In genomic region chr11:107565955-107566501, GRCh38 we compare ENCODE assay signal across 8 cellular contexts. TPM values are rescaled to one million over a fixed set of nuclear protein-coding genes. Genes with fewer than 3 reads are reported as not detected.
DNase-seq lines count a peak whose midpoint lies in the region; ATAC-seq and TF ChIP-seq lines count a peak whose summit lies in the region.
"Not testable (repeated sequence)": the region's sequence is repeated elsewhere in the genome, so short reads cannot be mapped to it uniquely, and the experiment has no call there.

No MANE protein-coding gene starts in this region.

- not testable (repeated sequence) for H3K4me1 ChIP-seq in ES-I3 (ENCODE audit: insufficient read depth, low read length); ectodermal cell (ENCODE audit: control insufficient read depth, insufficient read depth, low read length)
- H3K4me1 ChIP-seq in OCI-LY7 (ENCODE audit: insufficient read depth, low read length, poor library complexity, severe bottlenecking) = peaks cover 49% of the 10 kb centered on the region
- H3K4me1 ChIP-seq in neuronal stem cell (ENCODE audit: control insufficient read depth in 2 of 2, insufficient read depth in 1 of 2, low read depth in 1 of 2, low read length in 2 of 2) = peaks cover 2 to 11% of the 10 kb centered on the region in 2 donors
- H3K4me1 ChIP-seq in tibial artery = peaks cover 0 to 27% (median 9%) of the 10 kb centered on the region in 4 donors

- not testable (repeated sequence) for H4K8ac ChIP-seq in neuronal stem cell (ENCODE audit: low read depth, low read length)

- not testable (repeated sequence) for H3K9me3 Mint-ChIP-seq in activated T-helper 1 cell treated with anti-CD3 and anti-CD28 coated beads, Interleukin-12 subunit alpha, Interleukin-12 subunit beta, Interleukin-2, Interleukin-4 antibody, amounts not matched to agents 30 ng/mL and 10 ng/mL and 1 ng/mL, durations not matched to agents 14 hours and 24 hours and 36 hours; immature natural killer cell

- CTCF ChIA-PET in OCI-LY7 (lab: Charles Lee; ENCODE audit: unreplicated experiment) = interaction anchor here (2.1 kb wide), 1 partner anchor 443 kb away, joined by 7 read pairs; the partner anchor contains the start of gene CUL5

- H3K9me3 ChIP-seq in ES-I3 (ENCODE audit: control insufficient read depth, insufficient read depth, low read length); OCI-LY7 (ENCODE audit: low read length); ectodermal cell (ENCODE audit: control insufficient read depth, low read length); neuronal stem cell (replicated peaks in 1 of 2; ENCODE audit: control insufficient read depth in 2 of 2, insufficient read depth in 1 of 2, low read depth in 1 of 2, low read length in 2 of 2); tibial artery: not testable (repeated sequence)

- H3K27ac ChIP-seq in OCI-LY7 (ENCODE audit: low read depth, low read length, poor library complexity, severe bottlenecking) (peak overlapping the region; percentile 86), tibial artery (peak overlapping the region; percentile 73 to 78)
- not testable (repeated sequence) for H3K27ac ChIP-seq in ectodermal cell (ENCODE audit: insufficient read depth, low read depth, low read length, poor library complexity, severe bottlenecking); neuronal stem cell (replicated peaks; ENCODE audit: low read length)

- H3K18ac ChIP-seq in neuronal stem cell (ENCODE audit: low read length) = not testable (repeated sequence)

- not testable (repeated sequence) for H3K9me2 ChIP-seq in OCI-LY7 (ENCODE audit: insufficient read depth, low read length)

- peak overlapping the region; percentile 97 for H2AFZ ChIP-seq in OCI-LY7 (ENCODE audit: low read length)
- H2AFZ ChIP-seq in neuronal stem cell (ENCODE audit: low read length) = peak overlapping the region; percentile 89

- not testable (repeated sequence) for H3K36me3 ChIP-seq in ES-I3 (ENCODE audit: insufficient read depth, low read length); OCI-LY7 (ENCODE audit: insufficient read depth, low read length); ectodermal cell (ENCODE audit: control insufficient read depth, insufficient read depth, low read length); neuronal stem cell (replicated peaks in 1 of 2; ENCODE audit: control insufficient read depth in 2 of 2, insufficient read depth in 2 of 2, low read length in 2 of 2); tibial artery

- H3K4me3 Mint-ChIP-seq in activated T-helper 1 cell treated with anti-CD3 and anti-CD28 coated beads, Interleukin-12 subunit alpha, Interleukin-12 subunit beta, Interleukin-2, Interleukin-4 antibody, amounts not matched to agents 30 ng/mL and 10 ng/mL and 1 ng/mL, durations not matched to agents 14 hours and 24 hours and 36 hours = peak overlapping the region; percentile 99
- peak overlapping the region; percentile 91 to 98 (median 95) for H3K4me3 Mint-ChIP-seq in immature natural killer cell

- not testable (repeated sequence) for H3K27me3 Mint-ChIP-seq in activated T-helper 1 cell treated with anti-CD3 and anti-CD28 coated beads, Interleukin-12 subunit alpha, Interleukin-12 subunit beta, Interleukin-2, Interleukin-4 antibody, amounts not matched to agents 30 ng/mL and 10 ng/mL and 1 ng/mL, durations not matched to agents 14 hours and 24 hours and 36 hours (ENCODE audit: insufficient read depth); immature natural killer cell (ENCODE audit: low read depth in 3 of 3)

- intact Hi-C loops in OCI-LY7 (cut with micrococcal nuclease; ENCODE audit: unreplicated experiment) (loop anchor here (1.0 to 10.0 kb wide), 4 partner anchors 109 to 659 kb away; partner anchors contain the start of genes ATM, CWF19L2, NPAT and RAB39A), tibial artery (cut with DNase I; ENCODE audit: low total_unique reads) (loop anchor here (10.0 kb wide), 1 partner anchor 439 kb away; the partner anchor contains the start of gene CUL5)
- intact Hi-C loops in activated T-helper 1 cell treated with anti-CD3 and anti-CD28 coated beads, Interleukin-12 subunit alpha, Interleukin-12 subunit beta, Interleukin-2, Interleukin-4 antibody, amounts not matched to agents 30 ng/mL and 10 ng/mL and 1 ng/mL, durations not matched to agents 14 hours and 24 hours and 36 hours (cut with micrococcal nuclease) = loop anchor here (1.0 to 10.0 kb wide), 13 partner anchors 10 to 1481 kb away; partner anchors contain the start of genes ACAT1, ATM, C11orf65 and CUL5

- H4K20me1 ChIP-seq in OCI-LY7 (ENCODE audit: insufficient read depth, low read length) = not testable (repeated sequence)

- H2BK15ac ChIP-seq in neuronal stem cell (ENCODE audit: low read length) = not testable (repeated sequence)

- H3K36me3 Mint-ChIP-seq in activated T-helper 1 cell treated with anti-CD3 and anti-CD28 coated beads, Interleukin-12 subunit alpha, Interleukin-12 subunit beta, Interleukin-2, Interleukin-4 antibody, amounts not matched to agents 30 ng/mL and 10 ng/mL and 1 ng/mL, durations not matched to agents 14 hours and 24 hours and 36 hours (ENCODE audit: low read depth); immature natural killer cell: not testable (repeated sequence)

- not testable (repeated sequence) for H2BK12ac ChIP-seq in neuronal stem cell (ENCODE audit: low read length)

- H3K4ac ChIP-seq in neuronal stem cell (ENCODE audit: low read length) = not testable (repeated sequence)

- H3K9ac ChIP-seq in ES-I3 (ENCODE audit: low read depth, low read length) = peak overlapping the region; percentile 78
- not testable (repeated sequence) for H3K9ac ChIP-seq in neuronal stem cell (ENCODE audit: low read depth, low read length, poor library complexity)

- H2BK120ac ChIP-seq in neuronal stem cell (ENCODE audit: low read depth, low read length) = not testable (repeated sequence)

- TF ChIP-seq CTCF in OCI-LY7 (conservative IDR thresholded peaks at IDR 0.05; ENCODE audit: low read length); tibial artery (IDR thresholded peaks at IDR 0.05): not testable (repeated sequence)

- not testable (repeated sequence) for H2AK5ac ChIP-seq in neuronal stem cell (ENCODE audit: low read depth, low read length)

- H3K4me1 Mint-ChIP-seq in activated T-helper 1 cell treated with anti-CD3 and anti-CD28 coated beads, Interleukin-12 subunit alpha, Interleukin-12 subunit beta, Interleukin-2, Interleukin-4 antibody, amounts not matched to agents 30 ng/mL and 10 ng/mL and 1 ng/mL, durations not matched to agents 14 hours and 24 hours and 36 hours (ENCODE audit: low read depth) = peaks cover 50% of the 10 kb centered on the region
- H3K4me1 Mint-ChIP-seq in immature natural killer cell = peaks cover 32 to 51% of the 10 kb centered on the region in 2 donors

- POLR2A ChIA-PET in OCI-LY7 (lab: Charles Lee) = interaction anchor here (0.6 to 4.1 kb wide), 7 partner anchors 9 to 124 kb away, joined by 3 to 20 read pairs (median 5); partner anchors contain the start of gene CWF19L2

- H3K27me3 ChIP-seq in ectodermal cell (ENCODE audit: control insufficient read depth, insufficient read depth, low read length, poor library complexity, severe bottlenecking); neuronal stem cell (ENCODE audit: control insufficient read depth in 3 of 3, insufficient read depth in 3 of 3, low read depth in 1 of 3, low read length in 3 of 3); tibial artery: not testable (repeated sequence)

- TSS peak; percentile 96 for BruUV-seq in OCI-LY7 (replicated peaks; lab: Mats Ljungman, UMichigan)

- ATAC-seq in HG02885 (IDR thresholded peaks at IDR 0.05; ENCODE audit: poor library complexity, unreplicated experiment) = peak; percentile 1

- peaks cover 40% of the 10 kb centered on the region for H3K79me2 ChIP-seq in OCI-LY7 (ENCODE audit: insufficient read depth, low read depth, low read length)

- DNase-seq in OCI-LY7 (ENCODE audit: low spot score); activated T-helper 1 cell treated with anti-CD3 and anti-CD28 coated beads, Interleukin-12 subunit alpha, Interleukin-12 subunit beta, Interleukin-2, Interleukin-4 antibody, amounts not matched to agents 30 ng/mL and 10 ng/mL and 1 ng/mL, durations not matched to agents 14 hours and 24 hours and 36 hours (ENCODE audit: low spot score); immature natural killer cell; neuronal stem cell (ENCODE audit: low spot score); tibial artery: not testable (repeated sequence)

- not testable (repeated sequence) for H3K23ac ChIP-seq in neuronal stem cell (ENCODE audit: low read depth, low read length, poor library complexity)

- peak overlapping the region; percentile 99 for H3K4me2 ChIP-seq in OCI-LY7 (ENCODE audit: low read length)
- peak overlapping the region; percentile 59 for H3K4me2 ChIP-seq in neuronal stem cell (ENCODE audit: insufficient read depth, low read length, poor library complexity, severe bottlenecking)

- peak overlapping the region; percentile 98 for H3K27ac Mint-ChIP-seq in activated T-helper 1 cell treated with anti-CD3 and anti-CD28 coated beads, Interleukin-12 subunit alpha, Interleukin-12 subunit beta, Interleukin-2, Interleukin-4 antibody, amounts not matched to agents 30 ng/mL and 10 ng/mL and 1 ng/mL, durations not matched to agents 14 hours and 24 hours and 36 hours
- H3K27ac Mint-ChIP-seq in immature natural killer cell = peak overlapping the region; percentile 82 to 96 (median 92)

- not testable (repeated sequence) for H4K91ac ChIP-seq in neuronal stem cell (ENCODE audit: low read depth, low read length, poor library complexity)

- not testable (repeated sequence) for H3K14ac ChIP-seq in neuronal stem cell (ENCODE audit: low read length)

- 52 to 55% methylated on average over 9 of the region's 9 CpGs for WGBS in ectodermal cell, 2 experiments
- no CpG with 5 or more reads among the region's 9 CpGs for WGBS in neuronal stem cell (ENCODE audit: extremely low coverage in 2 of 2, insufficient read length in 2 of 2, insufficient replicate concordance in 1 of 2), 2 donors

- H3K79me1 ChIP-seq in neuronal stem cell (ENCODE audit: low read depth, low read length) = not testable (repeated sequence)

- H2BK5ac ChIP-seq in neuronal stem cell (ENCODE audit: low read length) = not testable (repeated sequence)

- peak overlapping the region; percentile 76 for H3K4me3 ChIP-seq in OCI-LY7 (ENCODE audit: low read depth, low read length, poor library complexity, severe bottlenecking)
- peak overlapping the region; percentile 57 for H3K4me3 ChIP-seq in ectodermal cell (ENCODE audit: insufficient read depth, low read depth, low read length)
- peak overlapping the region; percentile 82 to 88 for H3K4me3 ChIP-seq in neuronal stem cell (ENCODE audit: low read length in 2 of 2)
- H3K4me3 ChIP-seq in tibial artery = peak overlapping the region; percentile 68 to 81

RNA-seq across cellular contexts. Expression of gene ALKBH8, which starts 0.5 kb away (rescaled TPM):
- total RNA-seq in OCI-LY7 (2014; rRNA removed; shearing (Covaris generic)) = 12.2 and 21.3 TPM in 2 replicates
- 16.8 and 20.0 TPM in 2 replicates for total RNA-seq in OCI-LY7 (2022)
- total RNA-seq in activated T-helper 1 cell treated with anti-CD3 and anti-CD28 coated beads, Interleukin-12 subunit alpha, Interleukin-12 subunit beta, Interleukin-2, Interleukin-4 antibody, amounts not matched to agents 30 ng/mL and 10 ng/mL and 1 ng/mL, durations not matched to agents 14 hours and 24 hours and 36 hours = 14.7 and 16.0 TPM in 2 replicates
- polyA plus RNA-seq in ectodermal cell (2013, experiment 1 of 4) = 12.0 TPM
- polyA plus RNA-seq in ectodermal cell (2013, experiment 2 of 4) = 10.0 TPM
- 6.4 TPM for polyA plus RNA-seq in ectodermal cell (2013, experiment 3 of 4)
- 8.0 TPM for polyA plus RNA-seq in ectodermal cell (2013, experiment 4 of 4)
- 10 to 100 TPM in 1 of 3 donors, 1 to 10 TPM in 2; 1.1 to 10.3 (median 3.4) TPM for polyA plus RNA-seq in immature natural killer cell
- 3.5 TPM for polyA plus RNA-seq in neuronal stem cell (2013, experiment 1 of 2)
- polyA plus RNA-seq in neuronal stem cell (2013, experiment 2 of 2) = 3.8 TPM

RNA-seq across cellular contexts. Expression of gene ELMOD1, which starts 24.9 kb away (rescaled TPM):
- not detected in 2 replicates for total RNA-seq in OCI-LY7 (2014; rRNA removed; shearing (Covaris generic))
- not detected in 2 replicates for total RNA-seq in OCI-LY7 (2022)
- not detected in 2 replicates for total RNA-seq in activated T-helper 1 cell treated with anti-CD3 and anti-CD28 coated beads, Interleukin-12 subunit alpha, Interleukin-12 subunit beta, Interleukin-2, Interleukin-4 antibody, amounts not matched to agents 30 ng/mL and 10 ng/mL and 1 ng/mL, durations not matched to agents 14 hours and 24 hours and 36 hours
- 1.3 TPM for polyA plus RNA-seq in ectodermal cell (2013, experiment 1 of 4)
- 0.84 TPM for polyA plus RNA-seq in ectodermal cell (2013, experiment 2 of 4)
- polyA plus RNA-seq in ectodermal cell (2013, experiment 3 of 4) = 0.59 TPM
- polyA plus RNA-seq in ectodermal cell (2013, experiment 4 of 4) = 0.73 TPM
- polyA plus RNA-seq in immature natural killer cell = not detected
- polyA plus RNA-seq in neuronal stem cell (2013, experiment 1 of 2) = 0.11 TPM
- 0.10 TPM for polyA plus RNA-seq in neuronal stem cell (2013, experiment 2 of 2)
